ENCODE assay signal across 8 cellular contexts in the genomic region with DNA sequence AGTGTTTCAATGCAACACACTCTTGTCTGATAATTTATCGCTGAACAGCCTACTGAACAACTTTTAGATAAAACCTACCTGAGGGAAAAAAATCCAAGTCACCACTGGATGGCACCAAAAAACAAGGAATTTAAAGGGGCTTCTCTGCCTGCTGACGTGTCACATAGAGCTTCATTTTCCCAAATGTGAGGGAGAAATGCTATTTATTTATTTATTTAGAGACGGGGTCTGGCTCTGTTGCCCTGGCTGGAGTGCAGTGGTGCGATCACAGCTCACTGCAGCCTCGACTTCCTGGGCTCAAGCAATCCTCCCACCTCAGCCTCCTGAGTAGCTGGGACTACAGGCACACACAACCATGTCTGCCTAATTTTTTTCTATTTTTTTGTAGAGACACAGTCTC. TPM values are rescaled to one million over a fixed set of nuclear protein-coding genes. Genes with fewer than 3 reads are reported as not detected.
DNase-seq lines count a peak whose midpoint lies in the region; TF ChIP-seq lines count a peak whose summit lies in the region.
"Not testable (repeated sequence)": the region's sequence is repeated elsewhere in the genome, so short reads cannot be mapped to it uniquely, and the experiment has no call there.

No MANE protein-coding gene starts in this region.

- H3K4me3 ChIP-seq in OCI-LY3 (ENCODE audit: low read length); fibroblast of lung (replicated peaks in 1 of 4; ENCODE audit: control extremely low read depth in 1 of 4, insufficient read depth in 1 of 4, low read depth in 3 of 4, low read length in 4 of 4): not testable (repeated sequence)

- peak overlapping the region; percentile 17; the same call in 1 of the 2 replicates for H3K9ac ChIP-seq in OCI-LY3 (ENCODE audit: low read length)
- H3K9ac ChIP-seq in fibroblast of lung (ENCODE audit: insufficient read depth, low read length): not testable (repeated sequence)

- H3K36me3 ChIP-seq in OCI-LY3 (replicated peaks; ENCODE audit: low read depth, low read length); fibroblast of lung (ENCODE audit: control insufficient read depth, insufficient read depth, low read length): not testable (repeated sequence)

- peak overlapping the region; percentile 24; the same call in 1 of the 2 replicates for H3K4me2 ChIP-seq in OCI-LY3 (ENCODE audit: low read length)
- not testable (repeated sequence) for H3K4me2 ChIP-seq in fibroblast of lung (ENCODE audit: extremely low read depth, insufficient read depth, low read length)

- not testable (repeated sequence) for H3K36me3 Mint-ChIP-seq in activated naive CD4-positive, alpha-beta T cell treated with anti-CD3 and anti-CD28 coated beads for 36 hours (ENCODE audit: low read depth)

- not testable (repeated sequence) for H3K79me2 ChIP-seq in OCI-LY3 (ENCODE audit: low read length); fibroblast of lung (ENCODE audit: control insufficient read depth, insufficient read depth, low read length)

- peak overlapping the region; percentile 17 for H3K27ac Mint-ChIP-seq in activated naive CD4-positive, alpha-beta T cell treated with anti-CD3 and anti-CD28 coated beads for 36 hours

- TF ChIP-seq CTCF in GM20000 (IDR thresholded peaks at IDR 0.05; ENCODE audit: extremely low read depth, missing control alignments): not testable (repeated sequence)
- TF ChIP-seq CTCF in OCI-LY3 (IDR thresholded peaks at IDR 0.05; ENCODE audit: low read depth, low read length): peak; percentile 55
- TF ChIP-seq CTCF in fibroblast of lung (conservative IDR thresholded peaks at IDR 0.05 in 1 of 2, IDR thresholded peaks at IDR 0.05 in 1 of 2; ENCODE audit: low read depth in 1 of 2, low read length in 2 of 2): peak; percentile 51 to 58

- not testable (repeated sequence) for H3K4me1 ChIP-seq in OCI-LY3 (ENCODE audit: low read length); fibroblast of lung (ENCODE audit: control insufficient read depth, extremely low read depth, insufficient read depth, low read length)

- H3K4me1 Mint-ChIP-seq in activated naive CD4-positive, alpha-beta T cell treated with anti-CD3 and anti-CD28 coated beads for 36 hours (ENCODE audit: low read depth): peaks cover 16% of the 10 kb centered on the region

- H3K27me3 Mint-ChIP-seq in activated naive CD4-positive, alpha-beta T cell treated with anti-CD3 and anti-CD28 coated beads for 36 hours (ENCODE audit: low read depth): not testable (repeated sequence)

- CTCF ChIA-PET in activated naive CD4-positive, alpha-beta T cell treated with anti-CD3 and anti-CD28 coated beads for 36 hours (lab: Charles Lee): interaction anchor here (0.6 to 1.7 kb wide), 19 partner anchors 9 to 592 kb away, joined by 3 to 32 read pairs (median 3); no protein-coding TSS in a partner anchor

- not testable (repeated sequence) for H4K20me1 ChIP-seq in OCI-LY3 (ENCODE audit: insufficient read depth, low read length); fibroblast of lung (ENCODE audit: control insufficient read depth, extremely low read depth, insufficient read depth, low read length)

- not testable (repeated sequence) for H3K4me3 Mint-ChIP-seq in activated naive CD4-positive, alpha-beta T cell treated with anti-CD3 and anti-CD28 coated beads for 36 hours

- H3K27me3 ChIP-seq in OCI-LY3 (ENCODE audit: low read depth, low read length); fibroblast of lung (ENCODE audit: control insufficient read depth, insufficient read depth, low read length): not testable (repeated sequence)

- H2AFZ ChIP-seq in OCI-LY3 (ENCODE audit: low read depth, low read length): 0 out of 2 replicates have a peak overlapping the region, but pooled peaks have one; percentile 39
- H2AFZ ChIP-seq in fibroblast of lung (ENCODE audit: low read length): not testable (repeated sequence)

- peak; percentile 33 for DNase-seq in COLO668 (lab: John Stamatoyannopoulos, UW; ENCODE audit: unreplicated experiment)
- peak; percentile 78 for DNase-seq in GM20000 (ENCODE audit: low spot score)
- DNase-seq in NCI-H1048 (lab: John Stamatoyannopoulos, UW): peak; percentile 23
- peak; percentile 63 for DNase-seq in activated naive CD4-positive, alpha-beta T cell treated with anti-CD3 and anti-CD28 coated beads for 36 hours
- DNase-seq in fibroblast of lung (ENCODE audit: low read depth in 2 of 2): peak; percentile 59 to 85
- peak; percentile 65 to 79 for DNase-seq in lung microvascular endothelial cell (ENCODE audit: low read depth in 2 of 2)
- peak; percentile 5 to 21 for DNase-seq in stimulated activated CD4-positive, alpha-beta T cell treated with anti-CD3 and anti-CD28 coated beads, Interleukin-4, amount 100 ng/mL, for 48 hours (ENCODE audit: low read depth in 2 of 2)

- H3K27ac ChIP-seq in OCI-LY3 (ENCODE audit: low read length); fibroblast of lung (ENCODE audit: insufficient read depth, low read length): not testable (repeated sequence)

- intact Hi-C loops in activated naive CD4-positive, alpha-beta T cell treated with anti-CD3 and anti-CD28 coated beads for 36 hours (cut with micrococcal nuclease): loop anchor here (1.0 to 10.0 kb wide), 5 partner anchors 78 to 671 kb away; no protein-coding TSS in a partner anchor

- H3K9me3 ChIP-seq in OCI-LY3 (ENCODE audit: insufficient read depth, low read length); fibroblast of lung (ENCODE audit: control insufficient read depth, insufficient read depth, low read depth, low read length): not testable (repeated sequence)

- not testable (repeated sequence) for H3K9me3 Mint-ChIP-seq in activated naive CD4-positive, alpha-beta T cell treated with anti-CD3 and anti-CD28 coated beads for 36 hours

RNA-seq across cellular contexts. Expression of a gene that starts 27.4 kb away (rescaled TPM):
- total RNA-seq in activated naive CD4-positive, alpha-beta T cell treated with anti-CD3 and anti-CD28 coated beads for 36 hours: not detected
- total RNA-seq in fibroblast of lung (not detected in 2 replicates), lung microvascular endothelial cell (not detected in 2 replicates)
- not detected in 2 replicates for polyA plus RNA-seq in fibroblast of lung
- polyA plus RNA-seq in fibroblast of lung (2012): not detected in 2 replicates
- not detected in 2 replicates for polyA minus RNA-seq in fibroblast of lung (ENCODE audit: low replicate concordance)

Comparison
In these comparisons a context has a peak if more than half of its experiments do, and no peak if none do; other contexts are left out.
1. DNase-seq: peak in every context shown above with its lines; median percentile 78 in GM20000; 72 in fibroblast of lung; 72 in lung microvascular endothelial cell; 63 in activated naive CD4-positive, alpha-beta T cell treated with anti-CD3 and anti-CD28 coated beads for 36 hours; 33 in COLO668; 23 in NCI-H1048; 13 in stimulated activated CD4-positive, alpha-beta T cell treated with anti-CD3 and anti-CD28 coated beads, Interleukin-4, amount 100 ng/mL, for 48 hours.